Comparison of ENCODE assay signal across 28 cellular contexts in genomic region chr12:5402536-5402935, GRCh38. TPM values are rescaled to one million over a fixed set of nuclear protein-coding genes. Genes with fewer than 3 reads are reported as not detected.
"Had no signal": no experiment of that assay in that cellular context is flagged by ENCODE, and none has a peak within 500 bp of the region (broad histone marks: within the 10 kb centered on the region; RNA-seq: fewer than 3 reads in every experiment).

No MANE protein-coding gene starts in this region.

- H3K4me3 ChIP-seq: neural progenitor cell, pancreas, psoas muscle, right lobe of liver, sigmoid colon, stomach, thoracic aorta, thyroid gland, tibial nerve, upper lobe of left lung, uterus had no signal

- H3K9me3 ChIP-seq: pancreas, psoas muscle, right lobe of liver, sigmoid colon, stomach, thoracic aorta, thyroid gland, tibial nerve, upper lobe of left lung, uterus had no signal

- H3K4me1 ChIP-seq: pancreas, psoas muscle, right lobe of liver, stomach, thyroid gland, tibial nerve, upper lobe of left lung, uterus had no signal

- H3K36me3 Mint-ChIP-seq: naive B cell; natural killer cell; neural progenitor cell; stimulated activated effector memory CD8-positive, alpha-beta T cell treated with anti-CD3 and anti-CD28 coated beads, Interleukin-12 subunit alpha, Interleukin-12 subunit beta, amount 100 ng/mL, for 72 hours; stimulated activated naive B cell treated with anti-CD40 and anti-IgM and Interleukin-4, amounts not matched to agents 10 μg/mL and 1 μg/mL and 100 μg/mL, for 72 hours had no signal

- ATAC-seq: natural killer cell; pancreas; psoas muscle; right cardiac atrium; right lobe of liver; stimulated activated effector memory CD8-positive, alpha-beta T cell treated with anti-CD3 and anti-CD28 coated beads, Interleukin-12 subunit alpha, Interleukin-12 subunit beta, amount 100 ng/mL, for 72 hours; stimulated activated naive B cell treated with anti-CD40 and anti-IgM and Interleukin-4, amounts not matched to agents 10 μg/mL and 1 μg/mL and 100 μg/mL, for 72 hours had no signal

- H3K27ac Mint-ChIP-seq: natural killer cell; nephron; neural progenitor cell; stimulated activated effector memory CD8-positive, alpha-beta T cell treated with anti-CD3 and anti-CD28 coated beads, Interleukin-12 subunit alpha, Interleukin-12 subunit beta, amount 100 ng/mL, for 72 hours; stimulated activated naive B cell treated with anti-CD40 and anti-IgM and Interleukin-4, amounts not matched to agents 10 μg/mL and 1 μg/mL and 100 μg/mL, for 72 hours; stimulated activated naive CD8-positive, alpha-beta T cell treated with anti-CD3 and anti-CD28 coated beads, Interleukin-15, Interleukin-2, amounts not matched to agents 100 ng/mL and 50 ng/mL, for 24 hours had no signal

- H3K4me3 Mint-ChIP-seq: naive B cell; natural killer cell; nephron; neural progenitor cell; stimulated activated effector memory CD8-positive, alpha-beta T cell treated with anti-CD3 and anti-CD28 coated beads, Interleukin-12 subunit alpha, Interleukin-12 subunit beta, amount 100 ng/mL, for 72 hours; stimulated activated naive B cell treated with anti-CD40 and anti-IgM and Interleukin-4, amounts not matched to agents 10 μg/mL and 1 μg/mL and 100 μg/mL, for 72 hours; stimulated activated naive CD8-positive, alpha-beta T cell treated with anti-CD3 and anti-CD28 coated beads, Interleukin-15, Interleukin-2, amounts not matched to agents 100 ng/mL and 50 ng/mL, for 24 hours had no signal

- H3K4me1 Mint-ChIP-seq: natural killer cell; stimulated activated effector memory CD8-positive, alpha-beta T cell treated with anti-CD3 and anti-CD28 coated beads, Interleukin-12 subunit alpha, Interleukin-12 subunit beta, amount 100 ng/mL, for 72 hours had no signal

- H3K36me3 ChIP-seq: neural progenitor cell, pancreas, right lobe of liver, sigmoid colon, stomach, thoracic aorta, thyroid gland, tibial nerve, upper lobe of left lung, uterus had no signal

- DNase-seq: naive B cell; natural killer cell; pancreas; psoas muscle; right cardiac atrium; right lobe of liver; sigmoid colon; small intestine; stimulated activated CD4-positive, alpha-beta T cell treated with anti-CD3 and anti-CD28 coated beads, Interleukin-15, amount 100 ng/mL, for 24 hours; stimulated activated CD4-positive, alpha-beta T cell treated with anti-CD3 and anti-CD28 coated beads, Interleukin-2, amount 100 ng/mL, for 24 hours; stimulated activated CD4-positive, alpha-beta T cell treated with anti-CD3 and anti-CD28 coated beads, Interleukin-2, amount 100 ng/mL, for 48 hours; stimulated activated CD4-positive, alpha-beta T cell treated with anti-CD3 and anti-CD28 coated beads, Interleukin-4, amount 100 ng/mL, for 24 hours; stimulated activated naive B cell treated with anti-CD40 and anti-IgM and Interleukin-4, amounts not matched to agents 10 μg/mL and 1 μg/mL and 100 μg/mL, for 72 hours; stimulated activated naive CD4-positive, alpha-beta T cell treated with Interleukin-2 at 50 U/mL for 16 hours; stomach; thyroid gland; trophoblast cell; uterus had no signal

- H3K27ac ChIP-seq: neural progenitor cell, pancreas, psoas muscle, right lobe of liver, sigmoid colon, stomach, thoracic aorta, thyroid gland, tibial nerve, upper lobe of left lung, uterus had no signal

- H3K27me3 ChIP-seq: neural progenitor cell, pancreas, right lobe of liver, sigmoid colon, stomach, thyroid gland, tibial nerve, upper lobe of left lung, uterus had no signal

- H3K9ac ChIP-seq: neural progenitor cell had no signal

- H3K4me2 ChIP-seq: neural progenitor cell had no signal

- H3K9me3 Mint-ChIP-seq: naive B cell; natural killer cell; nephron; neural progenitor cell; stimulated activated effector memory CD8-positive, alpha-beta T cell treated with anti-CD3 and anti-CD28 coated beads, Interleukin-12 subunit alpha, Interleukin-12 subunit beta, amount 100 ng/mL, for 72 hours; stimulated activated naive B cell treated with anti-CD40 and anti-IgM and Interleukin-4, amounts not matched to agents 10 μg/mL and 1 μg/mL and 100 μg/mL, for 72 hours; stimulated activated naive CD8-positive, alpha-beta T cell treated with anti-CD3 and anti-CD28 coated beads, Interleukin-15, Interleukin-2, amounts not matched to agents 100 ng/mL and 50 ng/mL, for 24 hours had no signal

RNA-seq across cellular contexts. Expression of gene NTF3, which starts 29.4 kb away (rescaled TPM):
- total RNA-seq: natural killer cell, omental fat pad, pancreas, subcutaneous adipose tissue, thyroid gland had no signal
- polyA plus RNA-seq: neural cell had no signal
